29 cellular contexts compared by ENCODE assay signal in genomic region chr6:136212616-136213396, GRCh38. TPM values are rescaled to one million over a fixed set of nuclear protein-coding genes. Genes with fewer than 3 reads are reported as not detected.
A peak's percentile ranks its signal among the peaks of the same experiment; 100 is the strongest.
DNase-seq lines count a peak whose midpoint lies in the region; ATAC-seq, FAIRE-seq and TF ChIP-seq lines count a peak whose summit lies in the region.
"Had no signal": no experiment of that assay in that cellular context is flagged by ENCODE, and none has a peak within 500 bp of the region (broad histone marks: within the 10 kb centered on the region; RNA-seq: fewer than 3 reads in every experiment).

No MANE protein-coding gene starts in this region.

- H3K14ac ChIP-seq in mesenchymal stem cell (ENCODE audit: low read length in 2 of 2) = no peak overlapping the region

- no peaks in the 10 kb centered on the region for H4K20me1 ChIP-seq in endothelial cell of umbilical vein (replicated peaks; ENCODE audit: control insufficient read depth, extremely low read depth, insufficient read depth, low read length)
- H4K20me1 ChIP-seq: BLaER1 had no signal

- no peak overlapping the region for H4K91ac ChIP-seq in mesenchymal stem cell (ENCODE audit: low read length)

- intact Hi-C loops in endothelial cell of umbilical vein (cut with micrococcal nuclease) = no loop called here
- intact Hi-C loops in Right ventricle myocardium inferior (cut with DNase I) = no loop called here

- H2BK120ac ChIP-seq in mesenchymal stem cell (ENCODE audit: low read depth, low read length) = no peak overlapping the region

- H3K4me3 Mint-ChIP-seq in nephron (no peak overlapping the region), chondrocyte (ENCODE audit: unreplicated experiment) (no peak overlapping the region)
- H3K4me3 Mint-ChIP-seq: CD14-positive monocyte; CD4-positive, alpha-beta memory T cell; CD8-positive, alpha-beta memory T cell had no signal

- H2BK5ac ChIP-seq in mesenchymal stem cell (ENCODE audit: low read depth, low read length, poor library complexity, severe bottlenecking) = no peak overlapping the region

- H3K36me3 Mint-ChIP-seq in nephron (ENCODE audit: low read depth) (no peaks in the 10 kb centered on the region), chondrocyte (ENCODE audit: low read depth) (no peaks in the 10 kb centered on the region)
- H3K36me3 Mint-ChIP-seq: CD14-positive monocyte; CD4-positive, alpha-beta memory T cell; CD4-positive, CD25-positive, alpha-beta regulatory T cell; CD8-positive, alpha-beta memory T cell had no signal

- H3K27ac ChIP-seq in endothelial cell of umbilical vein (ENCODE audit: insufficient read depth, low read depth, low read length) = no peak overlapping the region
- no peak overlapping the region for H3K27ac ChIP-seq in mesenchymal stem cell (ENCODE audit: low read length, poor library complexity, severe bottlenecking)
- H3K27ac ChIP-seq: BLaER1 had no signal

- no peaks in the 10 kb centered on the region for H3K79me1 ChIP-seq in mesenchymal stem cell (replicated peaks; ENCODE audit: low read length, poor library complexity, severe bottlenecking)

- H3K79me2 ChIP-seq in endothelial cell of umbilical vein (ENCODE audit: control insufficient read depth, insufficient read depth, low read length) = no peaks in the 10 kb centered on the region

- no peaks in the 10 kb centered on the region for H3K36me3 ChIP-seq in endothelial cell of umbilical vein (ENCODE audit: control insufficient read depth in 2 of 2, extremely low read depth in 1 of 2, insufficient read depth in 2 of 2, low read length in 2 of 2)
- H3K36me3 ChIP-seq in mesenchymal stem cell (ENCODE audit: control insufficient read depth in 1 of 2, insufficient read depth in 2 of 2, low read depth in 1 of 2, low read length in 2 of 2) = no peaks in the 10 kb centered on the region
- H3K36me3 ChIP-seq: BE2C, BLaER1 had no signal

- H3K9me1 ChIP-seq in endothelial cell of umbilical vein (replicated peaks; ENCODE audit: control insufficient read depth, extremely low read depth, insufficient read depth, low read length) = no peaks in the 10 kb centered on the region

- H3K23ac ChIP-seq in mesenchymal stem cell (ENCODE audit: low read length in 2 of 2) = no peak overlapping the region

- CTCF ChIA-PET in endothelial cell of umbilical vein (lab: Charles Lee) = interaction anchor here (0.9 to 1.0 kb wide), 2 partner anchors 12 to 303 kb away, joined by 4 read pairs; no protein-coding TSS in a partner anchor

- FAIRE-seq in endothelial cell of umbilical vein (lab: Jason Lieb, UNC) = peak; percentile 37
- FAIRE-seq: A204.1, GM12878, GM12892, GM18507, GM19239 had no signal

- no peak overlapping the region for H2BK15ac ChIP-seq in mesenchymal stem cell (ENCODE audit: low read depth, poor library complexity, severe bottlenecking)

- no peaks in the 10 kb centered on the region for H3K4me1 ChIP-seq in endothelial cell of umbilical vein (ENCODE audit: control insufficient read depth, extremely low read depth, insufficient read depth, low read length)
- H3K4me1 ChIP-seq in mesenchymal stem cell (ENCODE audit: control insufficient read depth, insufficient read depth, low read depth, low read length) = no peaks in the 10 kb centered on the region
- H3K4me1 ChIP-seq: BE2C, BLaER1 had no signal

- POLR2A ChIA-PET in endothelial cell of umbilical vein (lab: Charles Lee) = no interaction called here

- H2AFZ ChIP-seq in endothelial cell of umbilical vein (ENCODE audit: low read depth, low read length) (no peak overlapping the region), mesenchymal stem cell (ENCODE audit: low read depth, low read length) (no peak overlapping the region)

- 64% methylated on average over 2 of the region's 4 CpGs for WGBS in mesenchymal stem cell

- H3K4me3 ChIP-seq in endothelial cell of umbilical vein (replicated peaks in 1 of 3; ENCODE audit: insufficient read depth in 1 of 3, low read depth in 1 of 3, low read length in 3 of 3) (no peak overlapping the region), mesenchymal stem cell (ENCODE audit: insufficient read depth in 1 of 2, low read depth in 1 of 2, low read length in 2 of 2) (no peak overlapping the region)
- H3K4me3 ChIP-seq: BLaER1, GM12878 had no signal

- no peak for TF ChIP-seq CTCF in endothelial cell of umbilical vein (IDR thresholded peaks at IDR 0.05; ENCODE audit: extremely low read depth in 1 of 2, insufficient read depth in 1 of 2, low read depth in 1 of 2, low read length in 2 of 2)
- no peak for TF ChIP-seq CTCF in nephron (IDR thresholded peaks at IDR 0.05; ENCODE audit: unreplicated experiment in 3 of 3)
- no peak for TF ChIP-seq CTCF in chondrocyte (IDR thresholded peaks at IDR 0.05)

- DNase-seq in endothelial cell of umbilical vein (ENCODE audit: low read depth, low spot score) (no peak), mesenchymal stem cell (peak; percentile 62), Right ventricle myocardium inferior (ENCODE audit: missing footprints) (no peak), chondrocyte (ENCODE audit: low spot score) (no peak), OCI-M2 (lab: John Stamatoyannopoulos, UW; ENCODE audit: unreplicated experiment) (no peak)
- DNase-seq: 8988T; ACHN; BE2C; C1 segment of cervical spinal cord; CD4-positive, alpha-beta memory T cell; CD4-positive, CD25-positive, alpha-beta regulatory T cell; CD8-positive, alpha-beta memory T cell; COR-L47; DMS 273 treated with DMSO at 0.1 percent for 48 hours; DMS153; DMS53; DMS79; DND-41; EL; GDM1 had no signal

- no peak overlapping the region for H3K4ac ChIP-seq in mesenchymal stem cell (ENCODE audit: low read depth in 1 of 2, low read length in 2 of 2)

- no peak overlapping the region for H3K9ac ChIP-seq in endothelial cell of umbilical vein (replicated peaks; ENCODE audit: extremely low read depth, insufficient read depth, low read length)
- no peak overlapping the region for H3K9ac ChIP-seq in mesenchymal stem cell (ENCODE audit: low read length)
- H3K9ac ChIP-seq: BLaER1 had no signal

- no peak overlapping the region for H2BK12ac ChIP-seq in mesenchymal stem cell (ENCODE audit: low read length in 2 of 2)

- no peak for TF ChIP-seq POLR2A in endothelial cell of umbilical vein (IDR thresholded peaks at IDR 0.05; ENCODE audit: low read depth, low read length)

- no TSS peak for BruUV-seq in endothelial cell of umbilical vein (replicated peaks; lab: Mats Ljungman, UMichigan)

- H3K27me3 Mint-ChIP-seq in nephron (ENCODE audit: low read depth) = no peaks in the 10 kb centered on the region
- no peaks in the 10 kb centered on the region for H3K27me3 Mint-ChIP-seq in chondrocyte (ENCODE audit: low read depth)
- H3K27me3 Mint-ChIP-seq: CD4-positive, CD25-positive, alpha-beta regulatory T cell had no signal

- H2AK5ac ChIP-seq in mesenchymal stem cell (ENCODE audit: low read length, severe bottlenecking) = no peak overlapping the region

- H4K8ac ChIP-seq in mesenchymal stem cell (ENCODE audit: low read length) = no peak overlapping the region

- H3K27ac Mint-ChIP-seq in nephron = peak overlapping the region; percentile 54 to 73 (median 58)
- H3K27ac Mint-ChIP-seq in chondrocyte (ENCODE audit: unreplicated experiment) = no peak overlapping the region
- H3K27ac Mint-ChIP-seq: CD14-positive monocyte; CD4-positive, alpha-beta memory T cell; CD4-positive, CD25-positive, alpha-beta regulatory T cell; CD8-positive, alpha-beta memory T cell had no signal

- no peaks in the 10 kb centered on the region for H3K27me3 ChIP-seq in endothelial cell of umbilical vein (ENCODE audit: control insufficient read depth in 2 of 2, insufficient read depth in 2 of 2, low read length in 2 of 2)
- no peaks in the 10 kb centered on the region for H3K27me3 ChIP-seq in mesenchymal stem cell (ENCODE audit: control insufficient read depth in 1 of 2, insufficient read depth in 1 of 2, low read length in 2 of 2)
- H3K27me3 ChIP-seq: BE2C, BLaER1 had no signal

- H3K4me1 Mint-ChIP-seq in nephron = peaks cover 13% of the 10 kb centered on the region
- H3K4me1 Mint-ChIP-seq in chondrocyte (ENCODE audit: low read depth) = no peaks in the 10 kb centered on the region
- H3K4me1 Mint-ChIP-seq: CD4-positive, alpha-beta memory T cell; CD4-positive, CD25-positive, alpha-beta regulatory T cell; CD8-positive, alpha-beta memory T cell had no signal

- dilution Hi-C loops in endothelial cell of umbilical vein (cut with MboI; ENCODE audit: extremely low pct_ligation_motif_present, low sequenced_read_pairs) = no loop called here

- H3K9me3 Mint-ChIP-seq in nephron (no peaks in the 10 kb centered on the region), chondrocyte (ENCODE audit: low read depth) (no peaks in the 10 kb centered on the region)
- H3K9me3 Mint-ChIP-seq: CD4-positive, alpha-beta memory T cell; CD8-positive, alpha-beta memory T cell had no signal

- ATAC-seq in Right ventricle myocardium inferior = no peak
- ATAC-seq in GM18517 (IDR thresholded peaks at IDR 0.05; ENCODE audit: unreplicated experiment) = no peak
- ATAC-seq: GM12878 had no signal

- H3K9me3 ChIP-seq in endothelial cell of umbilical vein (replicated peaks; ENCODE audit: control insufficient read depth, insufficient read depth, low read length) (no peaks in the 10 kb centered on the region), mesenchymal stem cell (ENCODE audit: control insufficient read depth, low read length) (no peaks in the 10 kb centered on the region)
- H3K9me3 ChIP-seq: BE2C, BLaER1 had no signal

- no peak overlapping the region for H3K18ac ChIP-seq in mesenchymal stem cell (ENCODE audit: low read depth in 1 of 2, low read length in 2 of 2)

- no peak overlapping the region for H3K4me2 ChIP-seq in endothelial cell of umbilical vein (ENCODE audit: insufficient read depth, low read length)
- H3K4me2 ChIP-seq in mesenchymal stem cell (ENCODE audit: low read length, poor library complexity, severe bottlenecking) = no peak overlapping the region
- H3K4me2 ChIP-seq: BLaER1 had no signal

TF ChIP-seq in endothelial cell of umbilical vein, 7 proteins besides CTCF, POLR2A, EP300 and RAD21 (continues in another document):
- TF ChIP-seq GATA2 (IDR thresholded peaks at IDR 0.05; ENCODE audit: insufficient read depth, insufficient read length, low read depth, low read length) (no peak), JUN (IDR thresholded peaks at IDR 0.05; ENCODE audit: borderline replicate concordance, insufficient read depth, insufficient read length, low read depth) (no peak), MYC (IDR thresholded peaks at IDR 0.05; ENCODE audit: low read depth, low read length) (no peak), POLR2AphosphoS5 (IDR thresholded peaks at IDR 0.05; ENCODE audit: insufficient read depth, low read depth, low read length) (no peak)

RNA-seq across cellular contexts. Expression of gene MTFR2, which starts 37.3 kb away (rescaled TPM):
- total RNA-seq in endothelial cell of umbilical vein (7.4 and 7.7 TPM in 2 replicates), Right ventricle myocardium inferior (0.32 TPM), chondrocyte (0.85 to 1.7 TPM (median 1.0 TPM) in 3 replicates)
- polyA plus RNA-seq in endothelial cell of umbilical vein = 7.8 and 8.7 TPM in 2 replicates
- polyA plus RNA-seq in endothelial cell of umbilical vein (2011; cell fraction: cytosol; rRNA removed) = 11.0 and 13.5 TPM in 2 replicates
- polyA plus RNA-seq in endothelial cell of umbilical vein (2011; cell fraction: nucleus; rRNA removed) = 7.2 and 11.0 TPM in 2 replicates
- 4.5 and 7.0 TPM in 2 replicates for polyA plus RNA-seq in endothelial cell of umbilical vein (2012)
- polyA minus RNA-seq in endothelial cell of umbilical vein = 9.2 and 10.2 TPM in 2 replicates
- 3.6 TPM for polyA minus RNA-seq in endothelial cell of umbilical vein (2011; cell fraction: cytosol; rRNA and poly(A)+ RNA removed)
- polyA minus RNA-seq in endothelial cell of umbilical vein (2011; cell fraction: nucleus; rRNA and poly(A)+ RNA removed) = 9.3 and 12.8 TPM in 2 replicates
- polyA plus RNA-seq in mesenchymal stem cell (2013, experiment 1 of 2) = 1.9 TPM
- 2.8 TPM for polyA plus RNA-seq in mesenchymal stem cell (2013, experiment 2 of 2)
